In genomic region chr14:63474844-63475243, GRCh38 we compare ENCODE assay signal across 20 cellular contexts.
DNase-seq lines count a peak whose midpoint lies in the region; FAIRE-seq and TF ChIP-seq lines count a peak whose summit lies in the region.
"Had no signal": no experiment of that assay in that cellular context is flagged by ENCODE, and none has a peak within 500 bp of the region (broad histone marks: within the 10 kb centered on the region; RNA-seq: fewer than 3 reads in every experiment).

No MANE protein-coding gene starts in this region.

- TF ChIP-seq POLR2A in transverse colon (IDR thresholded peaks at IDR 0.05): no peak

- H3K27me3 ChIP-seq in KMS-11 (ENCODE audit: insufficient read depth, low read depth) (no peaks in the 10 kb centered on the region), transverse colon (no peaks in the 10 kb centered on the region)
- H3K27me3 ChIP-seq: BLaER1, MG63, SJSA1 had no signal

- H3K4me3 ChIP-seq in KMS-11 (IDR thresholded peaks at IDR 0.05; ENCODE audit: insufficient read depth, low read depth, low read length) (no peak overlapping the region), transverse colon (no peak overlapping the region)
- H3K4me3 ChIP-seq: BLaER1, GM12878, MG63, SJSA1 had no signal

- H3K4me1 Mint-ChIP-seq in chondrocyte (ENCODE audit: low read depth): peaks cover 35% of the 10 kb centered on the region
- peaks cover 17% of the 10 kb centered on the region for H3K4me1 Mint-ChIP-seq in progenitor cell of endocrine pancreas (ENCODE audit: low read depth)

- H3K9me3 ChIP-seq in transverse colon: no peaks in the 10 kb centered on the region
- H3K9me3 ChIP-seq: BLaER1, Caco-2, MG63, SJSA1 had no signal

- peaks cover 64% of the 10 kb centered on the region for H3K79me2 ChIP-seq in KMS-11 (ENCODE audit: insufficient read depth, low read depth)

- no peak for TF ChIP-seq EP300 in transverse colon (IDR thresholded peaks at IDR 0.05; ENCODE audit: low read depth)

- H3K4me1 ChIP-seq in KMS-11 (ENCODE audit: low read depth, poor library complexity, severe bottlenecking) (peaks cover 95% of the 10 kb centered on the region), transverse colon (peaks cover 12 to 81% (median 32%) of the 10 kb centered on the region in 4 donors)

- H3K9me3 Mint-ChIP-seq in chondrocyte (ENCODE audit: low read depth) (no peaks in the 10 kb centered on the region), progenitor cell of endocrine pancreas (ENCODE audit: low read depth) (no peaks in the 10 kb centered on the region)
- H3K9me3 Mint-ChIP-seq: CD4-positive, alpha-beta T cell had no signal

- no peak for TF ChIP-seq CTCF in KMS-11 (conservative IDR thresholded peaks at IDR 0.05; ENCODE audit: low read depth, low read length)
- no peak for TF ChIP-seq CTCF in chondrocyte (IDR thresholded peaks at IDR 0.05)
- TF ChIP-seq CTCF in progenitor cell of endocrine pancreas (IDR thresholded peaks at IDR 0.05; ENCODE audit: unreplicated experiment): no peak
- TF ChIP-seq CTCF in transverse colon (IDR thresholded peaks at IDR 0.05): no peak

- H3K36me3 ChIP-seq in KMS-11 (ENCODE audit: insufficient read depth): no peaks in the 10 kb centered on the region
- no peaks in the 10 kb centered on the region for H3K36me3 ChIP-seq in transverse colon
- H3K36me3 ChIP-seq: MG63, SJSA1 had no signal

- H3K4me3 Mint-ChIP-seq in chondrocyte (ENCODE audit: unreplicated experiment): no peak overlapping the region
- H3K4me3 Mint-ChIP-seq in progenitor cell of endocrine pancreas (ENCODE audit: low read depth): no peak overlapping the region
- H3K4me3 Mint-ChIP-seq: CD4-positive, alpha-beta T cell had no signal

- intact Hi-C loops in transverse colon (cut with DNase I; ENCODE audit: low total_unique reads): no loop called here

- no peak overlapping the region for H3K27ac ChIP-seq in KMS-11
- no peak overlapping the region for H3K27ac ChIP-seq in transverse colon
- H3K27ac ChIP-seq: BLaER1, SJSA1 had no signal

- H4K20me1 ChIP-seq in KMS-11 (ENCODE audit: insufficient read depth): no peaks in the 10 kb centered on the region

- peak overlapping the region; percentile 52 for H3K27ac Mint-ChIP-seq in chondrocyte (ENCODE audit: unreplicated experiment)
- H3K27ac Mint-ChIP-seq in progenitor cell of endocrine pancreas: peak overlapping the region; percentile 11
- H3K27ac Mint-ChIP-seq: CD4-positive, alpha-beta T cell had no signal

- DNase-seq in GM19239 (ENCODE audit: insufficient read length, low spot score) (no peak), chondrocyte (ENCODE audit: low spot score) (no peak), progenitor cell of endocrine pancreas (ENCODE audit: low spot score, unreplicated experiment) (no peak), transverse colon (no peak), DMS114 treated with DMSO at 0.1 percent for 48 hours (lab: John Stamatoyannopoulos, UW; ENCODE audit: unreplicated experiment) (no peak), NCI-H1092 (lab: John Stamatoyannopoulos, UW) (no peak)
- DNase-seq: Caco-2; CD4-positive, alpha-beta T cell; DMS 273 treated with DMSO at 0.1 percent for 48 hours; DND-41; MG63; NCI-H1417 treated with DMSO at 0.1 percent for 48 hours; NCI-H187; NCI-H446 treated with DMSO at 0.1 percent for 48 hours; NCI-H526 treated with DMSO at 0.1 percent for 48 hours had no signal

- FAIRE-seq in GM19239 (lab: Jason Lieb, UNC): peak; percentile 67
- FAIRE-seq: GM12878, H1 had no signal

- H3K36me3 Mint-ChIP-seq in chondrocyte (ENCODE audit: low read depth) (no peaks in the 10 kb centered on the region), progenitor cell of endocrine pancreas (ENCODE audit: insufficient read depth) (no peaks in the 10 kb centered on the region)

- H3K27me3 Mint-ChIP-seq in chondrocyte (ENCODE audit: low read depth) (no peaks in the 10 kb centered on the region), progenitor cell of endocrine pancreas (no peaks in the 10 kb centered on the region)
- H3K27me3 Mint-ChIP-seq: CD4-positive, alpha-beta T cell had no signal

- H3K9ac ChIP-seq in KMS-11: no peak overlapping the region
- H3K9ac ChIP-seq: BLaER1 had no signal

- no peak overlapping the region for H2AFZ ChIP-seq in KMS-11 (ENCODE audit: low read depth)

- 89 to 96% methylated on average over 3 of the region's 3 CpGs for WGBS in transverse colon (ENCODE audit: low coverage in 1 of 2), 2 donors

- peak overlapping the region; percentile 87; the same call in 1 of the 2 replicates for H3K4me2 ChIP-seq in KMS-11
- H3K4me2 ChIP-seq: BLaER1 had no signal

- in situ Hi-C loops in transverse colon (cut with MboI; ENCODE audit: low pct_ligation_motif_present in 1 of 4, low pct_unique_long_range_greater_than_20kb in 1 of 4, low sequenced_read_pairs in 3 of 4): no loop called here
